ENCODE assay signal across 14 cellular contexts in genomic region chr19:9641810-9642209, GRCh38. TPM values are rescaled to one million over a fixed set of nuclear protein-coding genes. Genes with fewer than 3 reads are reported as not detected.
DNase-seq lines count a peak whose midpoint lies in the region; ATAC-seq and TF ChIP-seq lines count a peak whose summit lies in the region.
"Had no signal": no experiment of that assay in that cellular context is flagged by ENCODE, and none has a peak within 500 bp of the region (broad histone marks: within the 10 kb centered on the region; RNA-seq: fewer than 3 reads in every experiment).

No MANE protein-coding gene starts in this region.

- H3K9me2 ChIP-seq in OCI-LY7 (ENCODE audit: insufficient read depth, low read length): no peaks in the 10 kb centered on the region

- H3K4me3 ChIP-seq in OCI-LY7 (ENCODE audit: low read depth, low read length, poor library complexity, severe bottlenecking): no peak overlapping the region

- H3K4me1 Mint-ChIP-seq in activated naive CD8-positive, alpha-beta T cell treated with anti-CD3 and anti-CD28 coated beads, Interleukin-2, amount 50 U/mL, for 24 hours: no peaks in the 10 kb centered on the region
- H3K4me1 Mint-ChIP-seq in activated naive CD8-positive, alpha-beta T cell treated with anti-CD3 and anti-CD28 coated beads for 36 hours: peaks cover 2% of the 10 kb centered on the region
- H3K4me1 Mint-ChIP-seq: CD14-positive monocyte had no signal

- ATAC-seq in activated naive CD8-positive, alpha-beta T cell treated with anti-CD3 and anti-CD28 coated beads, Interleukin-2, amount 50 U/mL, for 24 hours: no peak
- peak; percentile 69 for ATAC-seq in esophagus mucosa
- ATAC-seq: CD8-positive, alpha-beta T cell had no signal

- DNase-seq in DMS 273 (lab: John Stamatoyannopoulos, UW; ENCODE audit: unreplicated experiment): peak; percentile 9
- DNase-seq in DMS 273 treated with DMSO at 0.1 percent for 48 hours (lab: John Stamatoyannopoulos, UW): no peak
- DNase-seq in activated naive CD8-positive, alpha-beta T cell treated with anti-CD3 and anti-CD28 coated beads, Interleukin-2, amount 50 U/mL, for 24 hours: peak; percentile 7
- DNase-seq in activated naive CD8-positive, alpha-beta T cell treated with anti-CD3 and anti-CD28 coated beads for 36 hours: no peak
- peak; percentile 16 for DNase-seq in OCI-LY7 (ENCODE audit: low spot score)
- DNase-seq in NCI-H2081 (lab: John Stamatoyannopoulos, UW): no peak
- no peak for DNase-seq in DMS153 (lab: John Stamatoyannopoulos, UW)
- DNase-seq: CD8-positive, alpha-beta T cell; COR-L47; HCEC 1CT had no signal

- no peaks in the 10 kb centered on the region for H3K4me1 ChIP-seq in OCI-LY7 (ENCODE audit: insufficient read depth, low read length, poor library complexity, severe bottlenecking)

- no peaks in the 10 kb centered on the region for H4K20me1 ChIP-seq in OCI-LY7 (ENCODE audit: insufficient read depth, low read length)

- no peak overlapping the region for H2AFZ ChIP-seq in OCI-LY7 (ENCODE audit: low read length)

- no peak for TF ChIP-seq CTCF in OCI-LY7 (conservative IDR thresholded peaks at IDR 0.05; ENCODE audit: low read length)

- H3K9me3 Mint-ChIP-seq in activated naive CD8-positive, alpha-beta T cell treated with anti-CD3 and anti-CD28 coated beads, Interleukin-2, amount 50 U/mL, for 24 hours: peaks cover 12% of the 10 kb centered on the region
- peaks cover 16% of the 10 kb centered on the region for H3K9me3 Mint-ChIP-seq in activated naive CD8-positive, alpha-beta T cell treated with anti-CD3 and anti-CD28 coated beads for 36 hours

- H3K27ac ChIP-seq in OCI-LY7 (ENCODE audit: low read depth, low read length, poor library complexity, severe bottlenecking): no peak overlapping the region
- H3K27ac ChIP-seq: 22Rv1 had no signal

- H3K27me3 Mint-ChIP-seq in activated naive CD8-positive, alpha-beta T cell treated with anti-CD3 and anti-CD28 coated beads, Interleukin-2, amount 50 U/mL, for 24 hours: no peaks in the 10 kb centered on the region
- no peaks in the 10 kb centered on the region for H3K27me3 Mint-ChIP-seq in activated naive CD8-positive, alpha-beta T cell treated with anti-CD3 and anti-CD28 coated beads for 36 hours
- H3K27me3 Mint-ChIP-seq: IgD-negative memory B cell had no signal

- intact Hi-C loops in OCI-LY7 (cut with micrococcal nuclease; ENCODE audit: unreplicated experiment): no loop called here

- H3K4me3 Mint-ChIP-seq in activated naive CD8-positive, alpha-beta T cell treated with anti-CD3 and anti-CD28 coated beads, Interleukin-2, amount 50 U/mL, for 24 hours: no peak overlapping the region
- no peak overlapping the region for H3K4me3 Mint-ChIP-seq in activated naive CD8-positive, alpha-beta T cell treated with anti-CD3 and anti-CD28 coated beads for 36 hours
- H3K4me3 Mint-ChIP-seq: CD14-positive monocyte; CD8-positive, alpha-beta T cell had no signal

- H3K79me2 ChIP-seq in OCI-LY7 (ENCODE audit: insufficient read depth, low read depth, low read length): no peaks in the 10 kb centered on the region

- H3K36me3 ChIP-seq in OCI-LY7 (ENCODE audit: insufficient read depth, low read length): peaks cover 24% of the 10 kb centered on the region

- no TSS peak for BruUV-seq in OCI-LY7 (replicated peaks; lab: Mats Ljungman, UMichigan)

- CTCF ChIA-PET in OCI-LY7 (lab: Charles Lee; ENCODE audit: unreplicated experiment): no interaction called here

- H3K27ac Mint-ChIP-seq in activated naive CD8-positive, alpha-beta T cell treated with anti-CD3 and anti-CD28 coated beads, Interleukin-2, amount 50 U/mL, for 24 hours: no peak overlapping the region
- H3K27ac Mint-ChIP-seq in activated naive CD8-positive, alpha-beta T cell treated with anti-CD3 and anti-CD28 coated beads for 36 hours: no peak overlapping the region
- H3K27ac Mint-ChIP-seq: CD8-positive, alpha-beta T cell; IgD-negative memory B cell had no signal

- POLR2A ChIA-PET in OCI-LY7 (lab: Charles Lee): no interaction called here

- peaks cover 28% of the 10 kb centered on the region for H3K36me3 Mint-ChIP-seq in activated naive CD8-positive, alpha-beta T cell treated with anti-CD3 and anti-CD28 coated beads, Interleukin-2, amount 50 U/mL, for 24 hours (ENCODE audit: low read depth)
- peaks cover 36% of the 10 kb centered on the region for H3K36me3 Mint-ChIP-seq in activated naive CD8-positive, alpha-beta T cell treated with anti-CD3 and anti-CD28 coated beads for 36 hours

- H3K4me2 ChIP-seq in OCI-LY7 (ENCODE audit: low read length): no peak overlapping the region

- H3K9me3 ChIP-seq in OCI-LY7 (ENCODE audit: low read length): peaks cover 12% of the 10 kb centered on the region; the same call in 1 of the 2 replicates

RNA-seq across cellular contexts. Expression of gene ZNF561, which starts 20.8 kb away (rescaled TPM):
- 10 to 100 TPM; 28.3 to 32.7 TPM for total RNA-seq in activated naive CD8-positive, alpha-beta T cell treated with anti-CD3 and anti-CD28 coated beads for 36 hours
- 14.9 and 17.3 TPM in 2 replicates for total RNA-seq in OCI-LY7 (2014; rRNA removed; shearing (Covaris generic))
- total RNA-seq in OCI-LY7 (2022) (22.2 and 25.3 TPM in 2 replicates), esophagus mucosa (41.0 TPM)

RNA-seq across cellular contexts. Expression of gene ZNF562, which starts 33.1 kb away (rescaled TPM):
- total RNA-seq in activated naive CD8-positive, alpha-beta T cell treated with anti-CD3 and anti-CD28 coated beads for 36 hours: 10 to 100 TPM; 35.4 to 36.6 TPM
- total RNA-seq in OCI-LY7 (2014; rRNA removed; shearing (Covaris generic)): 14.9 and 18.1 TPM in 2 replicates
- total RNA-seq in OCI-LY7 (2022) (16.8 and 17.3 TPM in 2 replicates), esophagus mucosa (46.7 TPM)

RNA-seq across cellular contexts. Expression of gene ZNF121, which starts 57.5 kb away (rescaled TPM):
- 10 to 100 TPM; 89.3 to 98.9 TPM for total RNA-seq in activated naive CD8-positive, alpha-beta T cell treated with anti-CD3 and anti-CD28 coated beads for 36 hours
- 55.3 and 74.4 TPM in 2 replicates for total RNA-seq in OCI-LY7 (2014; rRNA removed; shearing (Covaris generic))
- total RNA-seq in OCI-LY7 (2022): 50.5 and 57.9 TPM in 2 replicates
- 28.0 TPM for total RNA-seq in esophagus mucosa

Comparison
In these comparisons a context has a peak if more than half of its experiments do, and no peak if none do; other contexts are left out.
1. DNase-seq: peak in DMS 273 (single experiment), activated naive CD8-positive, alpha-beta T cell treated with anti-CD3 and anti-CD28 coated beads, Interleukin-2, amount 50 U/mL, for 24 hours (single experiment) and OCI-LY7 (single experiment); none in DMS 273 treated with DMSO at 0.1 percent for 48 hours (single experiment), activated naive CD8-positive, alpha-beta T cell treated with anti-CD3 and anti-CD28 coated beads for 36 hours (single experiment), NCI-H2081 (0 of 2) and DMS153 (single experiment).